In genomic region chr12:10153271-10154144, GRCh38 we compare ENCODE assay signal across 8 cellular contexts. TPM values are rescaled to one million over a fixed set of nuclear protein-coding genes. Genes with fewer than 3 reads are reported as not detected.
DNase-seq lines count a peak whose midpoint lies in the region; TF ChIP-seq lines count a peak whose summit lies in the region.

No MANE protein-coding gene starts in this region.

- peak; percentile 92 for TF ChIP-seq CTCF in neutrophil (IDR thresholded peaks at IDR 0.05)

- 3% methylated on average over 43 of the region's 46 CpGs for WGBS in HUES64

- peak overlapping the region; percentile 74 for H3K9ac ChIP-seq in HUES64 (ENCODE audit: low read depth, low read length)
- peak overlapping the region; percentile 14 to 83 (median 71) for H3K9ac ChIP-seq in subcutaneous abdominal adipose tissue (ENCODE audit: low read length in 5 of 5)

- H3K27ac ChIP-seq in HUES64 (ENCODE audit: low read depth, low read length), result peak overlapping the region; percentile 17; the same call in 1 of the 2 replicates
- H3K27ac ChIP-seq in neutrophil, result peak overlapping the region; percentile 80
- peak overlapping the region; percentile 75 for H3K27ac ChIP-seq in subcutaneous abdominal adipose tissue (ENCODE audit: low read depth, low read length)

- 0 out of 2 replicates have a peak, but pooled peaks cover 3% of the 10 kb centered on the region for H3K4me1 ChIP-seq in HUES64 (ENCODE audit: insufficient read depth, low read length)
- peaks cover 16 to 17% of the 10 kb centered on the region in 2 experiments for H3K4me1 ChIP-seq in neutrophil (ENCODE audit: control insufficient read depth in 1 of 2, insufficient read depth in 1 of 2, low read depth in 1 of 2, low read length in 1 of 2)
- H3K4me1 ChIP-seq in subcutaneous abdominal adipose tissue (ENCODE audit: control insufficient read depth in 5 of 5, insufficient read depth in 5 of 5, low read length in 5 of 5), result peaks cover 2 to 16% (median 11%) of the 10 kb centered on the region in 5 donors

- in situ Hi-C loops in SK-MEL-5 (cut with HindIII; ENCODE audit: low pct_unique_long_range_greater_than_20kb, low sequenced_read_pairs), result no loop called here

- H3K9me3 ChIP-seq in HUES64 (ENCODE audit: insufficient read depth, low read depth, low read length) (no peaks in the 10 kb centered on the region), neutrophil (no peaks in the 10 kb centered on the region), subcutaneous abdominal adipose tissue (ENCODE audit: control insufficient read depth in 5 of 5, low read length in 5 of 5) (no peaks in the 10 kb centered on the region)

- H3K36me3 ChIP-seq in HUES64 (ENCODE audit: insufficient read depth, low read length) (no peaks in the 10 kb centered on the region), neutrophil (no peaks in the 10 kb centered on the region), subcutaneous abdominal adipose tissue (ENCODE audit: control insufficient read depth in 5 of 5, insufficient read depth in 5 of 5, low read length in 5 of 5) (no peaks in the 10 kb centered on the region)

- H3K4me3 ChIP-seq in HUES64 (ENCODE audit: low read length) (peak overlapping the region; percentile 60), neutrophil (ENCODE audit: low read depth in 1 of 2, low read length in 1 of 2) (peak overlapping the region; percentile 86 to 92), subcutaneous abdominal adipose tissue (ENCODE audit: low read depth in 1 of 5, low read length in 5 of 5) (peak overlapping the region; percentile 76 to 91 (median 78))

- H3K27me3 ChIP-seq in HUES64 (ENCODE audit: insufficient read depth, low read length) (no peaks in the 10 kb centered on the region), neutrophil (no peaks in the 10 kb centered on the region), subcutaneous abdominal adipose tissue (ENCODE audit: control insufficient read depth in 5 of 5, insufficient read depth in 4 of 5, low read length in 5 of 5) (no peaks in the 10 kb centered on the region)

- DNase-seq in DMS 273 (lab: John Stamatoyannopoulos, UW; ENCODE audit: unreplicated experiment) (peak; percentile 60), DMS 273 treated with DMSO at 0.1 percent for 48 hours (lab: John Stamatoyannopoulos, UW) (no peak), SK-MEL-5 (ENCODE audit: low read depth, low spot score) (peak; percentile 73), glomerular visceral epithelial cell (ENCODE audit: extremely low spot score) (peak; percentile 61)
- DNase-seq in activated naive CD4-positive, alpha-beta T cell treated with Interleukin-2 at 50 U/mL for 16 hours, result peak; percentile 48

RNA-seq across cellular contexts. Expression of gene OLR1, which starts 18.4 kb away (rescaled TPM):
- polyA plus RNA-seq in HUES64 (2013, experiment 1 of 2), result not detected
- 0.51 TPM for polyA plus RNA-seq in HUES64 (2013, experiment 2 of 2)
- total RNA-seq in SK-MEL-5 (2014; rRNA removed; shearing (Covaris generic)), result not detected in 2 replicates
- not detected in 2 replicates for polyA plus RNA-seq in SK-MEL-5 (2015; cell fraction: cytosol; rRNA removed)
- not detected in 2 replicates for polyA plus RNA-seq in SK-MEL-5 (2015; cell fraction: nucleus; rRNA removed)

RNA-seq across cellular contexts. Expression of gene CLEC7A, which starts 23.5 kb away (rescaled TPM):
- polyA plus RNA-seq in HUES64 (2013, experiment 1 of 2), result 0.15 TPM
- polyA plus RNA-seq in HUES64 (2013, experiment 2 of 2), result not detected
- total RNA-seq in SK-MEL-5 (2014; rRNA removed; shearing (Covaris generic)), result not detected in 2 replicates
- not detected in 2 replicates for polyA plus RNA-seq in SK-MEL-5 (2015; cell fraction: cytosol; rRNA removed)
- polyA plus RNA-seq in SK-MEL-5 (2015; cell fraction: nucleus; rRNA removed), result not detected in 2 replicates

RNA-seq across cellular contexts. Expression of gene TMEM52B, which starts 25.3 kb away (rescaled TPM):
- polyA plus RNA-seq in HUES64 (2013, experiment 1 of 2), result not detected
- not detected for polyA plus RNA-seq in HUES64 (2013, experiment 2 of 2)
- total RNA-seq in SK-MEL-5 (2014; rRNA removed; shearing (Covaris generic)), result 0.08 TPM in 1 of 2 replicates, not detected in the other
- polyA plus RNA-seq in SK-MEL-5 (2015; cell fraction: cytosol; rRNA removed), result not detected in 2 replicates
- not detected in 2 replicates for polyA plus RNA-seq in SK-MEL-5 (2015; cell fraction: nucleus; rRNA removed)

RNA-seq across cellular contexts. Expression of gene CLEC1A, which starts 54.7 kb away (rescaled TPM):
- 0.10 TPM for polyA plus RNA-seq in HUES64 (2013, experiment 1 of 2)
- 0.51 TPM for polyA plus RNA-seq in HUES64 (2013, experiment 2 of 2)
- total RNA-seq in SK-MEL-5 (2014; rRNA removed; shearing (Covaris generic)), result not detected in 2 replicates
- polyA plus RNA-seq in SK-MEL-5 (2015; cell fraction: cytosol; rRNA removed), result not detected in 2 replicates
- not detected in 2 replicates for polyA plus RNA-seq in SK-MEL-5 (2015; cell fraction: nucleus; rRNA removed)

RNA-seq across cellular contexts. Expression of gene GABARAPL1, which starts 59.2 kb away (rescaled TPM):
- polyA plus RNA-seq in HUES64 (2013, experiment 1 of 2), result 37.3 TPM
- 51.2 TPM for polyA plus RNA-seq in HUES64 (2013, experiment 2 of 2)
- 57.2 and 63.2 TPM in 2 replicates for total RNA-seq in SK-MEL-5 (2014; rRNA removed; shearing (Covaris generic))
- 84.6 and 89.4 TPM in 2 replicates for polyA plus RNA-seq in SK-MEL-5 (2015; cell fraction: cytosol; rRNA removed)
- polyA plus RNA-seq in SK-MEL-5 (2015; cell fraction: nucleus; rRNA removed), result 216 and 240 TPM in 2 replicates

Comparison
In these comparisons a context has a peak if more than half of its experiments do, and no peak if none do; other contexts are left out.
1. H3K27ac ChIP-seq: peak in every context shown above with its lines; median percentile 80 in neutrophil; 75 in subcutaneous abdominal adipose tissue; 17 in HUES64.